ENCODE assay signal across 25 cellular contexts in the genomic region with DNA sequence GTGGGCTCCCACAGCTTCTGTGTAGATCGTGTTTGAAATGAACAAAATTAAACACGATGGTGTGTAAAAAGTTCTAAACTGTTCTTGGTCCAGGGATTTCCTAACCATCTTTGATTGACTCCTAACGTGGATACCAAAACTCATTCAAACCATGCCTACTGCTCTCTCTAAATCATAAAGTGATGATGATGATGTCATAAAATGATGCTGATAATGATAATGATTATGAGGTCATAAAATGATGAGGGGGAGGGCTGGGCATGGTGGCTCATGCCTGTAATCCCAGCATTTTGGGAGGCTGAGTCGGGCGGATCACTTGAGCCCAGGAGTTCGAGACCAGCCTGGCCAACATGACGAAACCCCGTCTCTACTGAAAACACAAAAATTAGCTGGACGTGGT.
A peak's percentile ranks its signal among the peaks of the same experiment; 100 is the strongest.
DNase-seq lines count a peak whose midpoint lies in the region; ATAC-seq, FAIRE-seq and TF ChIP-seq lines count a peak whose summit lies in the region.
"Had no signal": no experiment of that assay in that cellular context is flagged by ENCODE, and none has a peak within 500 bp of the region (broad histone marks: within the 10 kb centered on the region; RNA-seq: fewer than 3 reads in every experiment).

No MANE protein-coding gene starts in this region.

- in situ Hi-C loops in HepG2 (cut with HindIII; ENCODE audit: extremely low pct_ligation_motif_present, low pct_unique_long_range_greater_than_20kb), result no loop called here
- in situ Hi-C loops in K562 (cut with MboI), result no loop called here

- H3K27ac ChIP-seq in HepG2 (ENCODE audit: extremely low read length, insufficient read depth, low read length), result no peak overlapping the region
- H3K27ac ChIP-seq in right lobe of liver, result no peak overlapping the region
- no peak overlapping the region for H3K27ac ChIP-seq in K562 (ENCODE audit: extremely low read depth, low read depth, low read length)
- H3K27ac ChIP-seq: BLaER1 had no signal

- no peaks in the 10 kb centered on the region for H3K9me1 ChIP-seq in K562 (ENCODE audit: control insufficient read depth, insufficient read depth, low read length)

- DNase-seq in HepG2 (ENCODE audit: low spot score) (no peak), right lobe of liver (no peak), K562 (ENCODE audit: extremely low read depth in 1 of 4, low spot score in 3 of 4) (no peak), left ventricle myocardium superior (no peak)
- DNase-seq: 8988T; ACHN; BE2C; C1 segment of cervical spinal cord; CD4-positive, alpha-beta memory T cell; CD4-positive, CD25-positive, alpha-beta regulatory T cell; CD8-positive, alpha-beta memory T cell; COR-L47; DMS 273 treated with DMSO at 0.1 percent for 48 hours; DMS153; DMS53; DMS79; DND-41; EL; GDM1 had no signal

- no peak for TF ChIP-seq RAD21 in HepG2 (CRISPR knock-in tag; IDR thresholded peaks at IDR 0.05)
- TF ChIP-seq RAD21 in K562 (CRISPR knock-in tag; conservative IDR thresholded peaks at IDR 0.05 in 1 of 2, IDR thresholded peaks at IDR 0.05 in 1 of 2), result no peak

- intact Hi-C loops in HepG2 (cut with micrococcal nuclease; ENCODE audit: unreplicated experiment) (no loop called here), right lobe of liver (cut with DNase I) (no loop called here), K562 (cut with micrococcal nuclease) (no loop called here), left ventricle myocardium superior (cut with micrococcal nuclease) (no loop called here)

- no peak for TF ChIP-seq EP300 in HepG2 (IDR thresholded peaks at IDR 0.05; ENCODE audit: low read depth in 2 of 2, low read length in 2 of 2)
- TF ChIP-seq EP300 in HepG2 (CRISPR knock-in tag; IDR thresholded peaks at IDR 0.05; ENCODE audit: borderline replicate concordance), result no peak
- no peak for TF ChIP-seq EP300 in K562 (IDR thresholded peaks at IDR 0.05; ENCODE audit: low read length)

- FAIRE-seq in HepG2 (lab: Jason Lieb, UNC) (no peak), K562 (lab: Jason Lieb, UNC) (no peak)
- FAIRE-seq: A204.1, GM12878, GM12892, GM18507 had no signal

- no peaks in the 10 kb centered on the region for H3K27me3 ChIP-seq in HepG2 (ENCODE audit: control insufficient read depth in 1 of 2, insufficient read depth in 2 of 2, low read length in 2 of 2)
- H3K27me3 ChIP-seq in right lobe of liver, result no peaks in the 10 kb centered on the region
- H3K27me3 ChIP-seq in K562 (ENCODE audit: control insufficient read depth in 2 of 2, insufficient read depth in 2 of 2, low read length in 2 of 2), result peaks cover 6 to 19% of the 10 kb centered on the region in 2 experiments; a peak in 3 of 5 replicates
- H3K27me3 ChIP-seq: BLaER1 had no signal

- WGBS in HepG2 (ENCODE audit: low lambda C conversion rate), result 46% methylated on average over 7 of the region's 9 CpGs
- 75% methylated on average over 5 of the region's 9 CpGs for WGBS in right lobe of liver (ENCODE audit: insufficient coverage, low coverage, low lambda C conversion rate, missing lambda C conversion rate)
- 3% methylated on average over 9 of the region's 9 CpGs for WGBS in K562 (ENCODE audit: insufficient coverage, low coverage, missing lambda C conversion rate)

- ATAC-seq in HepG2, result no peak
- no peak for ATAC-seq in right lobe of liver
- no peak for ATAC-seq in K562
- ATAC-seq in left ventricle myocardium superior, result no peak
- no peak for ATAC-seq in activated CD4-positive, CD25-positive, alpha-beta regulatory T cell treated with anti-CD3 and anti-CD28 coated beads, Interleukin-2, amount 50 U/mL, for 24 hours
- ATAC-seq: GM12878 had no signal

- H2AFZ ChIP-seq in HepG2 (ENCODE audit: low read length) (no peak overlapping the region), K562 (ENCODE audit: low read depth, low read length) (no peak overlapping the region)

- H3K9me3 ChIP-seq in HepG2 (ENCODE audit: low read length) (no peaks in the 10 kb centered on the region), right lobe of liver (no peaks in the 10 kb centered on the region), K562 (replicated peaks; ENCODE audit: control insufficient read depth, insufficient read depth, low read depth, low read length) (no peaks in the 10 kb centered on the region)
- H3K9me3 ChIP-seq: BE2C had no signal

- H3K79me2 ChIP-seq in HepG2 (ENCODE audit: insufficient read depth, low read length) (no peaks in the 10 kb centered on the region), K562 (ENCODE audit: control insufficient read depth, insufficient read depth, low read length) (no peaks in the 10 kb centered on the region)

- no peaks in the 10 kb centered on the region for H4K20me1 ChIP-seq in HepG2 (ENCODE audit: insufficient read depth, low read length)
- no peaks in the 10 kb centered on the region for H4K20me1 ChIP-seq in K562 (replicated peaks; ENCODE audit: control insufficient read depth, insufficient read depth, low read length)
- H4K20me1 ChIP-seq: BLaER1 had no signal

- POLR2A ChIA-PET in HepG2 (lab: Yijun Ruan, JAX) (no interaction called here), K562 (lab: Yijun Ruan, JAX) (no interaction called here)

- H3K36me3 ChIP-seq in HepG2 (replicated peaks in 1 of 2; ENCODE audit: control insufficient read depth in 1 of 2, insufficient read depth in 2 of 2, low read length in 2 of 2) (no peaks in the 10 kb centered on the region), right lobe of liver (no peaks in the 10 kb centered on the region), K562 (ENCODE audit: control insufficient read depth, insufficient read depth, low read length) (no peaks in the 10 kb centered on the region)
- H3K36me3 ChIP-seq: BE2C, BLaER1 had no signal

- TF ChIP-seq POLR2A in HepG2 (IDR thresholded peaks at IDR 0.05; ENCODE audit: insufficient read depth in 1 of 2, low read depth in 2 of 2, low read length in 2 of 2) (no peak), right lobe of liver (IDR thresholded peaks at IDR 0.05) (no peak), K562 (conservative IDR thresholded peaks at IDR 0.05) (no peak)

- no TSS peak for BruUV-seq in HepG2 (replicated peaks; lab: Mats Ljungman, UMichigan)
- no TSS peak for BruUV-seq in K562 (replicated peaks; lab: Mats Ljungman, UMichigan)

- CTCF ChIA-PET in HepG2 (lab: Yijun Ruan, JAX; ENCODE audit: low intra/inter-chr PET ratio, low total read pairs) (no interaction called here), K562 (lab: Yijun Ruan, JAX; ENCODE audit: low intra/inter-chr PET ratio) (no interaction called here)

- H3K4me3 ChIP-seq in HepG2 (replicated peaks in 1 of 3; ENCODE audit: insufficient read depth in 1 of 3, low read depth in 2 of 3, low read length in 3 of 3) (no peak overlapping the region), right lobe of liver (no peak overlapping the region), K562 (no peak overlapping the region)
- H3K4me3 ChIP-seq: BLaER1, GM12878 had no signal

- H3K4me2 ChIP-seq in HepG2 (ENCODE audit: low read depth, low read length) (no peak overlapping the region), K562 (ENCODE audit: insufficient read depth, low read length) (no peak overlapping the region)
- H3K4me2 ChIP-seq: BLaER1 had no signal

- TF ChIP-seq CTCF in HepG2 (CRISPR knock-in tag; IDR thresholded peaks at IDR 0.05) (no peak), right lobe of liver (IDR thresholded peaks at IDR 0.05) (no peak), K562 (IDR thresholded peaks at IDR 0.05 in 2 of 3, conservative IDR thresholded peaks at IDR 0.05 in 1 of 3; ENCODE audit: insufficient read depth in 2 of 3, low read depth in 1 of 3, low read length in 3 of 3) (no peak)

- no peak overlapping the region for H3K9ac ChIP-seq in HepG2 (ENCODE audit: insufficient read depth, low read depth, low read length)
- no peak overlapping the region for H3K9ac ChIP-seq in K562 (ENCODE audit: insufficient read depth in 1 of 2, low read depth in 2 of 2, low read length in 2 of 2)
- H3K9ac ChIP-seq: BLaER1 had no signal

- H3K4me1 ChIP-seq in HepG2 (ENCODE audit: insufficient read depth, low read length), result peaks cover 17% of the 10 kb centered on the region
- peaks cover 0 to 8% (median 0%) of the 10 kb centered on the region in 4 donors for H3K4me1 ChIP-seq in right lobe of liver
- H3K4me1 ChIP-seq in K562 (replicated peaks in 1 of 2; ENCODE audit: control insufficient read depth in 2 of 2, insufficient read depth in 2 of 2, low read length in 2 of 2), result no peaks in the 10 kb centered on the region; a peak in 1 of 5 replicates
- H3K4me1 ChIP-seq: BE2C had no signal

TF ChIP-seq in HepG2, 621 proteins besides CTCF, POLR2A, EP300 and RAD21:
- TF ChIP-seq PRMT3 (CRISPR knock-in tag; IDR thresholded peaks at IDR 0.05; ENCODE audit: borderline replicate concordance, low read depth) (no peak), ATF7 (IDR thresholded peaks at IDR 0.05) (peak; percentile 93), ATF7 (CRISPR knock-in tag; IDR thresholded peaks at IDR 0.05) (no peak), CREB1 (IDR thresholded peaks at IDR 0.05) (peak; percentile 79), CREB1 (CRISPR knock-in tag; IDR thresholded peaks at IDR 0.05) (no peak)

TF ChIP-seq in K562, 482 proteins besides CTCF, POLR2A, EP300 and RAD21 (continues in another document):
- TF ChIP-seq, protein P1, sequence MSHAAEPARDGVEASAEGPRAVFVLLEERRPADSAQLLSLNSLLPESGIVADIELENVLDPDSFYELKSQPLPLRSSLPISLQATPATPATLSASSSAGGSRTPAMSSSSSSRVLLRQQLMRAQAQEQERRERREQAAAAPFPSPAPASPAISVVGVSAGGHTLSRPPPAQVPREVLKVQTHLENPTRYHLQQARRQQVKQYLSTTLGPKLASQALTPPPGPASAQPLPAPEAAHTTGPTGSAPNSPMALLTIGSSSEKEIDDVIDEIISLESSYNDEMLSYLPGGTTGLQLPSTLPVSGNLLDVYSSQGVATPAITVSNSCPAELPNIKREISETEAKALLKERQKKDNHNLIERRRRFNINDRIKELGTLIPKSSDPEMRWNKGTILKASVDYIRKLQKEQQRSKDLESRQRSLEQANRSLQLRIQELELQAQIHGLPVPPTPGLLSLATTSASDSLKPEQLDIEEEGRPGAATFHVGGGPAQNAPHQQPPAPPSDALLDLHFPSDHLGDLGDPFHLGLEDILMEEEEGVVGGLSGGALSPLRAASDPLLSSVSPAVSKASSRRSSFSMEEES (CRISPR knock-in tag; IDR thresholded peaks at IDR 0.05), result no peak
- no peak for TF ChIP-seq SIN3A (IDR thresholded peaks at IDR 0.05; ENCODE audit: borderline replicate concordance in 2 of 2, control insufficient read depth in 1 of 2, low read depth in 2 of 2, low read length in 2 of 2)
- no peak for TF ChIP-seq NFYB (IDR thresholded peaks at IDR 0.05; ENCODE audit: extremely low read depth, insufficient read length)
- no peak for TF ChIP-seq RBM39 (optimal IDR thresholded peaks at IDR 0.05; ENCODE audit: low read depth, low read length)
- TF ChIP-seq NFXL1 (CRISPR knock-in tag; IDR thresholded peaks at IDR 0.05), result no peak
- TF ChIP-seq, protein P2, sequence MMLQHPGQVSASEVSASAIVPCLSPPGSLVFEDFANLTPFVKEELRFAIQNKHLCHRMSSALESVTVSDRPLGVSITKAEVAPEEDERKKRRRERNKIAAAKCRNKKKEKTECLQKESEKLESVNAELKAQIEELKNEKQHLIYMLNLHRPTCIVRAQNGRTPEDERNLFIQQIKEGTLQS (IDR thresholded peaks at IDR 0.05), result peak; percentile 68
- TF ChIP-seq, protein P2 (CRISPR knock-in tag; conservative IDR thresholded peaks at IDR 0.05), result no peak
